ENCODE assay signal across 19 cellular contexts in genomic region chr22:49543876-49544275, GRCh38.
"Had no signal": no experiment of that assay in that cellular context is flagged by ENCODE, and none has a peak within 500 bp of the region (broad histone marks: within the 10 kb centered on the region; RNA-seq: fewer than 3 reads in every experiment).

No MANE protein-coding gene starts in this region.

- H3K4me1 ChIP-seq: esophagus muscularis mucosa, foreskin keratinocyte, heart right ventricle, left lung, parathyroid adenoma, psoas muscle, testis had no signal

- H3K9me3 ChIP-seq: left lung, psoas muscle, testis had no signal

- H3K27me3 ChIP-seq: foreskin keratinocyte, testis had no signal

- H3K27ac ChIP-seq: esophagus muscularis mucosa, foreskin keratinocyte, heart right ventricle, left lung, parathyroid adenoma, psoas muscle, testis had no signal

- H3K4me3 ChIP-seq: esophagus muscularis mucosa, heart right ventricle, left lung, psoas muscle, testis had no signal

- DNase-seq: activated CD4-positive, alpha-beta T cell treated with anti-CD3 and anti-CD28 coated beads for 36 hours; activated CD4-positive, CD25-positive, alpha-beta regulatory T cell; activated CD8-positive, alpha-beta memory T cell treated with anti-CD3 and anti-CD28 coated beads, Interleukin-2, amount 10 ng/mL, durations not matched to agents 7 days and 5 days; activated CD8-positive, alpha-beta T cell treated with anti-CD3 and anti-CD28 coated beads, Interleukin-2, amount 10 ng/mL, durations not matched to agents 7 days and 5 days; activated naive CD4-positive, alpha-beta T cell treated with anti-CD3 and anti-CD28 coated beads for 36 hours; activated T-cell treated with anti-CD3 and anti-CD28 coated beads, Interleukin-2, amount 50 U/mL, for 48 hours; amygdala; effector CD4-positive, alpha-beta T cell; foreskin keratinocyte; heart right ventricle; kidney glomerular epithelial cell; nucleus accumbens; psoas muscle; stimulated activated naive CD4-positive, alpha-beta T cell treated with Interleukin-2 at 50 U/mL for 16 hours; T-helper 1 cell; testis had no signal

- H3K36me3 ChIP-seq: esophagus muscularis mucosa, heart right ventricle, left lung had no signal

- ATAC-seq: activated CD4-positive, alpha-beta T cell treated with anti-CD3 and anti-CD28 coated beads for 36 hours; activated CD8-positive, alpha-beta memory T cell treated with anti-CD3 and anti-CD28 coated beads, Interleukin-2, amount 10 ng/mL, durations not matched to agents 7 days and 5 days; activated CD8-positive, alpha-beta T cell treated with anti-CD3 and anti-CD28 coated beads, Interleukin-2, amount 10 ng/mL, durations not matched to agents 7 days and 5 days; foreskin keratinocyte; heart right ventricle; left lung; psoas muscle had no signal
